ENCODE assay signal across 19 cellular contexts in the genomic region with DNA sequence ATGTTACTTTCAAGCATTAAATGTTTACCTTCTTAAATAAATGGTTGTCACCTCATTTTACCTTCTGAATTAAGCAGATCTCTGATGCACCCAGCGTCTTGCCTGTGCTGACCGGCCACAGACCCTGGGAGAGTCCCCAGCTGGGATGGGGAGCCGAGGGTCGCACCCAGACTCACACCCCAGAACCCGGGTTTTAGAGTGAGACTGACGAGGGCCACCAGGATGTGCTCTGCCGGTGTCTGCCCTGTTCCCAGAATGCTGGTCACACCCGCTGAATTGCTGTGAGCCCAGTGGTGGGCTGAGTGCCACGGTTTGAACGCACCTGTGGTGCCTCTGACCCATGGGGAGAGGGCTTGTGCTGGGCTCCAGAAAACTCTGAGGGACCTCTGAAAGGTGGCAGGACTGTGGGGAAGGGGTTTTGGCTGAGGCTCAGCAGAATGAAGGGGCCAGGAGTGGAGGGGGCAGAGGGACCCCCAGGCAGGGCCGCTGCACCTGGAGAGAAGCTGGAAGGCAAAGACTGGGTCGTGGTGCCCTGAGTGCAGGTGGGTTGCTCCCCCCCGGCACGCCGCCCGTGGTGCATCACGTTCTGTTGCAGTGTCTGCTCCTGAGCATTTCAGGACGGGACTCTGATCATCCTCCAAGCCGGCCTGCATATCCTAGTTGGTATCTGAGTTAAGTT.
"Had no signal": no experiment of that assay in that cellular context is flagged by ENCODE, and none has a peak within 500 bp of the region (broad histone marks: within the 10 kb centered on the region; RNA-seq: fewer than 3 reads in every experiment).

No MANE protein-coding gene starts in this region.

- H3K27me3 ChIP-seq: gastrocnemius medialis, ovary, stomach, vagina had no signal

- H3K9me3 Mint-ChIP-seq: activated CD4-positive, alpha-beta memory T cell treated with anti-CD3 and anti-CD28 coated beads, Interleukin-2, amount 10 ng/mL, durations not matched to agents 7 days and 5 days; activated T-helper 1 cell treated with anti-CD3 and anti-CD28 coated beads, Interleukin-12 subunit alpha, Interleukin-12 subunit beta, Interleukin-2, Interleukin-4 antibody, amounts not matched to agents 30 ng/mL and 10 ng/mL and 1 ng/mL, durations not matched to agents 14 hours and 24 hours and 36 hours; T-cell had no signal

- H3K27me3 Mint-ChIP-seq: activated CD4-positive, alpha-beta T cell treated with anti-CD3 and anti-CD28 coated beads for 36 hours; T-cell had no signal

- H3K4me3 ChIP-seq: gastrocnemius medialis, ovary, stomach, vagina had no signal

- H3K27ac Mint-ChIP-seq: activated CD4-positive, alpha-beta memory T cell treated with anti-CD3 and anti-CD28 coated beads, Interleukin-2, amount 10 ng/mL, durations not matched to agents 7 days and 5 days; activated CD4-positive, alpha-beta T cell treated with anti-CD3 and anti-CD28 coated beads for 36 hours; activated naive CD8-positive, alpha-beta T cell treated with anti-CD3 and anti-CD28 coated beads, Interleukin-2, amount 50 U/mL, for 24 hours; activated T-helper 1 cell treated with anti-CD3 and anti-CD28 coated beads, Interleukin-12 subunit alpha, Interleukin-12 subunit beta, Interleukin-2, Interleukin-4 antibody, amounts not matched to agents 30 ng/mL and 10 ng/mL and 1 ng/mL, durations not matched to agents 14 hours and 24 hours and 36 hours; T-cell had no signal

- H3K36me3 ChIP-seq: gastrocnemius medialis, ovary, stomach, thoracic aorta, vagina, WERI-Rb-1 had no signal

- H3K4me3 Mint-ChIP-seq: activated CD4-positive, alpha-beta memory T cell treated with anti-CD3 and anti-CD28 coated beads, Interleukin-2, amount 10 ng/mL, durations not matched to agents 7 days and 5 days; activated CD4-positive, alpha-beta T cell treated with anti-CD3 and anti-CD28 coated beads for 36 hours; activated naive CD8-positive, alpha-beta T cell treated with anti-CD3 and anti-CD28 coated beads, Interleukin-2, amount 50 U/mL, for 24 hours; activated T-helper 1 cell treated with anti-CD3 and anti-CD28 coated beads, Interleukin-12 subunit alpha, Interleukin-12 subunit beta, Interleukin-2, Interleukin-4 antibody, amounts not matched to agents 30 ng/mL and 10 ng/mL and 1 ng/mL, durations not matched to agents 14 hours and 24 hours and 36 hours; T-cell had no signal

- H3K9me3 ChIP-seq: gastrocnemius medialis, ovary, stomach, thoracic aorta, vagina had no signal

- DNase-seq: activated CD4-positive, alpha-beta memory T cell treated with anti-CD3 and anti-CD28 coated beads, Interleukin-2, amount 10 ng/mL, durations not matched to agents 7 days and 5 days; activated CD4-positive, alpha-beta T cell treated with anti-CD3 and anti-CD28 coated beads for 36 hours; activated CD8-positive, alpha-beta memory T cell treated with anti-CD3 and anti-CD28 coated beads, Interleukin-2, amount 50 U/mL, for 48 hours; activated naive CD4-positive, alpha-beta T cell treated with Interleukin-2 at 50 U/mL for 16 hours; activated naive CD8-positive, alpha-beta T cell treated with anti-CD3 and anti-CD28 coated beads, Interleukin-2, amount 50 U/mL, for 24 hours; cortex of kidney; effector memory CD4-positive, alpha-beta T cell; mammary epithelial cell; ovary; stimulated activated CD4-positive, alpha-beta T cell treated with anti-CD3 and anti-CD28 coated beads, Interleukin-15, amount 100 ng/mL, for 24 hours; stimulated activated CD4-positive, alpha-beta T cell treated with anti-CD3 and anti-CD28 coated beads, Interleukin-4, amount 100 ng/mL, for 24 hours; T-cell; T1000 had no signal

- H3K27ac ChIP-seq: gastrocnemius medialis, ovary, WERI-Rb-1 had no signal

- ATAC-seq: activated CD4-positive, alpha-beta T cell treated with anti-CD3 and anti-CD28 coated beads for 36 hours; activated naive CD8-positive, alpha-beta T cell treated with anti-CD3 and anti-CD28 coated beads, Interleukin-2, amount 50 U/mL, for 24 hours; T-cell had no signal
